In the genomic region with DNA sequence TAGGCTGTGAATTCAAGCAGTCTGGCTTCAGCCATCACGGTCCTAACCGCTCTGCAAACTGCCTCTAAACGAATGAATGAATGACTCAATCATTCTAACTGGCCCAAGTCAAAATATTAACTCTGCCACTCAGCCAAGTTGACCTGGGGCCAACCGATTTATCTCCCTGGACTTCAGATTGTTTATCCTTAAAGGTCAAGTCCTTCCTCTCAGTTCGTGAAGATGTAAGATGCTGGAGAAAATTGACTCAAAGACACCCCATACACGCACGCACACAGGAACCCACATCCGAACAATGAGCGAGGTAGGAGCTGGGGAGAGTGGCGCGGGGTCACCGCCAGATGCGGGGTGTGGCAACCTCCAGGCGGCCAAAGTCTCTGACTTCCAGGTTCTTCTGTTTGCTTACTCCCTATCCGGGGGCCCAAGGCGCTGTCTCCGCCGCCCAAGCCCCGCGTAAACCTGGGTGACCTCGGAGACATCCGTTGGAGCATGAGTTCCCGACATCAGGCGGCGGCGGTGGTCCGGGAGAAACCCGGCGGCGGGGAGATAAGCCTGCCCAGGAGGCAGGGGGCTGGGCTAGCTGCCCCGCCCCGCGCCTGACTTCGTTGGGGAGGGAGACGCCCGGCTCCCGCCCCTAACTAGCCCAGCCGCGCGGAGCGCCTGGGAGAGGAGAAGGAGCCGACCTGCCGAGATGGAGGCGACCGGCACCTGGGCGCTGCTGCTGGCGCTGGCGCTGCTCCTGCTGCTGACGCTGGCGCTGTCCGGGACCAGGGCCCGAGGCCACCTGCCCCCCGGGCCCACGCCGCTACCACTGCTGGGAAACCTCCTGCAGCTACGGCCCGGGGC, we compare ENCODE assay signal across 7 cellular contexts. TPM values are rescaled to one million over a fixed set of nuclear protein-coding genes. Genes with fewer than 3 reads are reported as not detected.
DNase-seq lines count a peak whose midpoint lies in the region; ATAC-seq and TF ChIP-seq lines count a peak whose summit lies in the region.

A gene with protein sequence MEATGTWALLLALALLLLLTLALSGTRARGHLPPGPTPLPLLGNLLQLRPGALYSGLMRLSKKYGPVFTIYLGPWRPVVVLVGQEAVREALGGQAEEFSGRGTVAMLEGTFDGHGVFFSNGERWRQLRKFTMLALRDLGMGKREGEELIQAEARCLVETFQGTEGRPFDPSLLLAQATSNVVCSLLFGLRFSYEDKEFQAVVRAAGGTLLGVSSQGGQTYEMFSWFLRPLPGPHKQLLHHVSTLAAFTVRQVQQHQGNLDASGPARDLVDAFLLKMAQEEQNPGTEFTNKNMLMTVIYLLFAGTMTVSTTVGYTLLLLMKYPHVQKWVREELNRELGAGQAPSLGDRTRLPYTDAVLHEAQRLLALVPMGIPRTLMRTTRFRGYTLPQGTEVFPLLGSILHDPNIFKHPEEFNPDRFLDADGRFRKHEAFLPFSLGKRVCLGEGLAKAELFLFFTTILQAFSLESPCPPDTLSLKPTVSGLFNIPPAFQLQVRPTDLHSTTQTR (plus strand): TSS at position 646 of the 846 bp plus-strand sequence. CDS start 46 bp downstream, at position 692.

- no peaks in the 10 kb centered on the region for H3F3A ChIP-seq in smooth muscle cell (ENCODE audit: low read depth)

- peak within 1 kb of the TSS; percentile 77 for H3K4me2 ChIP-seq in smooth muscle cell

- H3K4me3 ChIP-seq in smooth muscle cell: peak within 1 kb of the TSS; percentile 46

- peak within 1 kb of the TSS; percentile 4 for H3K4me3 Mint-ChIP-seq in activated CD8-positive, alpha-beta memory T cell treated with anti-CD3 and anti-CD28 coated beads, Interleukin-2, amount 10 ng/mL, durations not matched to agents 7 days and 5 days

- H3K9me3 ChIP-seq in smooth muscle cell (replicated peaks; ENCODE audit: low read depth): no peaks in the 10 kb centered on the region

- H3K27ac Mint-ChIP-seq in activated CD8-positive, alpha-beta memory T cell treated with anti-CD3 and anti-CD28 coated beads, Interleukin-2, amount 10 ng/mL, durations not matched to agents 7 days and 5 days: no peak within 1 kb of the TSS

- H3K36me3 Mint-ChIP-seq in activated CD8-positive, alpha-beta memory T cell treated with anti-CD3 and anti-CD28 coated beads, Interleukin-2, amount 10 ng/mL, durations not matched to agents 7 days and 5 days: no peaks in the 10 kb centered on the region

- H3K9me3 Mint-ChIP-seq in activated CD8-positive, alpha-beta memory T cell treated with anti-CD3 and anti-CD28 coated beads, Interleukin-2, amount 10 ng/mL, durations not matched to agents 7 days and 5 days (ENCODE audit: low read depth): no peaks in the 10 kb centered on the region

- peaks cover 4% of the 10 kb centered on the region for H3K4me1 ChIP-seq in smooth muscle cell (ENCODE audit: low read depth)

- no peaks in the 10 kb centered on the region for H3K36me3 ChIP-seq in smooth muscle cell (ENCODE audit: low read depth)

- H4K20me1 ChIP-seq in smooth muscle cell (ENCODE audit: low read depth): no peaks in the 10 kb centered on the region

- DNase-seq in HPDE6-E6E7 (ENCODE audit: extremely low spot score): peak; percentile 48
- DNase-seq in activated CD8-positive, alpha-beta memory T cell treated with anti-CD3 and anti-CD28 coated beads, Interleukin-2, amount 10 ng/mL, durations not matched to agents 7 days and 5 days: no peak
- peak; percentile 44 for DNase-seq in left ventricle myocardium superior
- DNase-seq in smooth muscle cell (lab: John Stamatoyannopoulos, UW; ENCODE audit: unreplicated experiment): no peak
- DNase-seq in medulla oblongata (ENCODE audit: extremely low spot score): no peak
- DNase-seq in middle frontal gyrus (ENCODE audit: extremely low spot score, low spot score): no peak

- no peak within 1 kb of the TSS for H3K9ac ChIP-seq in smooth muscle cell (ENCODE audit: low read depth)

- no peak for TF ChIP-seq CTCF in smooth muscle cell (IDR thresholded peaks at IDR 0.05; ENCODE audit: borderline replicate concordance, insufficient read depth, poor library complexity, severe bottlenecking)

- peaks cover 12% of the 10 kb centered on the region for H3K4me1 Mint-ChIP-seq in activated CD8-positive, alpha-beta memory T cell treated with anti-CD3 and anti-CD28 coated beads, Interleukin-2, amount 10 ng/mL, durations not matched to agents 7 days and 5 days

- 3% methylated on average over 40 of the region's 57 CpGs for WGBS in smooth muscle cell (ENCODE audit: low lambda C conversion rate)

- no peaks in the 10 kb centered on the region for H3K79me2 ChIP-seq in smooth muscle cell (ENCODE audit: low read depth)

- H3K27me3 ChIP-seq in smooth muscle cell (ENCODE audit: low read depth): peaks cover 20% of the 10 kb centered on the region

- no peak within 1 kb of the TSS for H3K27ac ChIP-seq in smooth muscle cell (ENCODE audit: low read depth)

- ATAC-seq in activated CD8-positive, alpha-beta memory T cell treated with anti-CD3 and anti-CD28 coated beads, Interleukin-2, amount 10 ng/mL, durations not matched to agents 7 days and 5 days: peak; percentile 51
- ATAC-seq in left ventricle myocardium superior (peak; percentile 47), GM18861 (IDR thresholded peaks at IDR 0.05; ENCODE audit: unreplicated experiment) (no peak)

- CTCF ChIA-PET in activated CD8-positive, alpha-beta memory T cell treated with anti-CD3 and anti-CD28 coated beads, Interleukin-2, amount 10 ng/mL, durations not matched to agents 7 days and 5 days (lab: Charles Lee): interaction anchor here (1.8 kb wide), 1 partner anchor 70 kb away, joined by 4 read pairs; no protein-coding TSS in a partner anchor

- peak within 1 kb of the TSS; percentile 28 for H2AFZ ChIP-seq in smooth muscle cell (ENCODE audit: low read depth)

- H3K27me3 Mint-ChIP-seq in activated CD8-positive, alpha-beta memory T cell treated with anti-CD3 and anti-CD28 coated beads, Interleukin-2, amount 10 ng/mL, durations not matched to agents 7 days and 5 days: peaks cover 44% of the 10 kb centered on the region

- intact Hi-C loops in left ventricle myocardium superior (cut with micrococcal nuclease): no loop called here

RNA-seq across cellular contexts. Expression of the gene that starts here (rescaled TPM):
- total RNA-seq in activated CD8-positive, alpha-beta memory T cell treated with anti-CD3 and anti-CD28 coated beads, Interleukin-2, amount 10 ng/mL, durations not matched to agents 7 days and 5 days: under 1 TPM in 1 of 2 experiments, not detected in 1; 0.19 TPM
- total RNA-seq in left ventricle myocardium superior (0.87 TPM), smooth muscle cell (0.18 and 0.63 TPM in 2 replicates)
- 1.8 and 6.1 TPM in 2 replicates for polyA plus RNA-seq in smooth muscle cell

Comparison
In these comparisons a context has a peak if more than half of its experiments do, and no peak if none do; other contexts are left out.
1. Peak in ATAC-seq in activated CD8-positive, alpha-beta memory T cell treated with anti-CD3 and anti-CD28 coated beads, Interleukin-2, amount 10 ng/mL, durations not matched to agents 7 days and 5 days; RNA of the gene not detected or under 1 TPM.
2. Peak in DNase-seq and ATAC-seq in left ventricle myocardium superior; RNA of the gene not detected or under 1 TPM.